Comparison of ENCODE assay signal across 26 cellular contexts in the genomic region with DNA sequence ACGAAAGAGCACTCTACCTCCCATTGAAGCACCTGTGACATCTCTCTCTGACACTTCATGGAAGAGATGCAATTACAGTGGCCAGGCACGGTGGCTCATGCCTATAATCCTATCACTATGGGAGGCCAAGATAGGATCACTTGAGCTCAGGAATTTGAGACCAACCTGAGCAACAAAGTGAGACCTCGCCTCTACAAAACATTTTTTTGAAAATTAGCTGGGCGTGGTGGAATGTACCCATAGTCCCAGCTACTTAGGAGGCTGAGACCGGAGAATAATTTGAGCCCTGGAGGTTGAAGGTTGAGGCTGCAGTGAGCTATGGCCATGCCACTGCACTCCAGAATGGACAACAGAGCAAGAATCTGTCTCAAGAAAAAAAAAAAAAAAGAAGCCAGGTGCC. TPM values are rescaled to one million over a fixed set of nuclear protein-coding genes. Genes with fewer than 3 reads are reported as not detected.
"Had no signal": no experiment of that assay in that cellular context is flagged by ENCODE, and none has a peak within 500 bp of the region (broad histone marks: within the 10 kb centered on the region; RNA-seq: fewer than 3 reads in every experiment).

No MANE protein-coding gene starts in this region.

- H3K9ac ChIP-seq: neural progenitor cell, parathyroid adenoma had no signal

- H3K27me3 ChIP-seq: neural progenitor cell, ovary, right lobe of liver, sigmoid colon, suprapubic skin, testis, tibial artery, transverse colon, upper lobe of left lung, vagina had no signal

- H3K4me3 ChIP-seq: neural progenitor cell, ovary, psoas muscle, right lobe of liver, sigmoid colon, suprapubic skin, testis, tibial artery, transverse colon, upper lobe of left lung, vagina had no signal

- H3K4me1 ChIP-seq: neural progenitor cell, parathyroid adenoma, psoas muscle, right lobe of liver, sigmoid colon, suprapubic skin, testis, tibial artery, transverse colon, upper lobe of left lung, vagina had no signal

- H3K79me2 ChIP-seq: parathyroid adenoma had no signal

- DNase-seq: naive thymus-derived CD4-positive, alpha-beta T cell; natural killer cell; occipital lobe; ovary; posterior cingulate gyrus; psoas muscle; right cardiac atrium; right lobe of liver; sigmoid colon; small intestine; stimulated activated CD4-positive, alpha-beta T cell treated with anti-CD3 and anti-CD28 coated beads, Interleukin-1b, Interleukin-23, amount 100 ng/mL, for 48 hours; stimulated activated CD4-positive, alpha-beta T cell treated with anti-CD3 and anti-CD28 coated beads, Interleukin-4, amount 100 ng/mL, for 1 hour; stimulated activated CD4-positive, alpha-beta T cell treated with anti-CD3 and anti-CD28 coated beads, Interleukin-4, amount 100 ng/mL, for 4 hours; stimulated activated CD8-positive, alpha-beta memory T cell treated with anti-CD3 and anti-CD28 coated beads, Interleukin-4, amount 100 ng/mL, for 48 hours; stimulated activated naive CD4-positive, alpha-beta T cell; stimulated activated naive CD8-positive, alpha-beta T cell treated with anti-CD3 and anti-CD28 coated beads, Interleukin-15, amount 100 ng/mL, for 72 hours; stimulated activated naive CD8-positive, alpha-beta T cell treated with anti-CD3 and anti-CD28 coated beads, Interleukin-15, Interleukin-2, amounts not matched to agents 100 U/mL and 50 U/mL, for 24 hours; substantia nigra; testis; tibial artery; transverse colon; upper lobe of left lung had no signal

- H3K27ac ChIP-seq: neural progenitor cell, ovary, parathyroid adenoma, psoas muscle, right lobe of liver, sigmoid colon, suprapubic skin, testis, tibial artery, transverse colon, upper lobe of left lung, vagina had no signal

- H3K4me2 ChIP-seq: neural progenitor cell had no signal

- H3K36me3 ChIP-seq: ovary, sigmoid colon, suprapubic skin, tibial artery, transverse colon, upper lobe of left lung, vagina had no signal

RNA-seq across cellular contexts. Expression of a gene that starts 45.5 kb away (rescaled TPM):
- polyA plus RNA-seq: naive thymus-derived CD4-positive, alpha-beta T cell had no signal
